ENCODE assay signal across 8 cellular contexts in the genomic region with DNA sequence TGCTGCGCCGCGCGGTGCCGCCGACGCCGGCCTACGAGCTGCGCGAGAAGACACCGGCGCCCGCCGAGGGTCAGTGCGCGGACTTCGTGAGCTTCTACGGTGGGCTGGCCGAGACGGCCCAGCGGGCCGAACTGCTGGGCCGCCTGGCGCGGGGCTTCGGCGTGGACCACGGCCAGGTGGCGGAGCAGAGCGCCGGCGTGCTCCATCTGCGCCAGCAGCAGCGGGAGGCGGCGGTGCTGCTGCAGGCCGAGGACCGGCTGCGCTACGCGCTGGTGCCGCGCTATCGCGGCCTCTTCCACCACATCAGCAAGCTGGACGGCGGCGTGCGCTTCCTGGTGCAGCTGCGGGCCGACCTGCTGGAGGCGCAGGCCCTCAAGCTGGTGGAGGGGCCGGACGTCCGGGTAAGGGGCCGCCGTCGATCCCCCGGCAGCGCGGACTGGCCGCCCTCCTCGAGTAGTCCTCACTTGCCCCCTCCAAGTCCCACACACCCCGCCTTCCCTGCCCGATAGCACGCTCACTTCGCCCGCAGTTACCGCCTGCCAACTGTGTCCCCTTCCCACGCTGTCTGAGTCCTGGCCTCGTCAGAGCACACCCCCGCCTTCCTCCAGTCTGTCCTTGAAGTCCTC. TPM values are rescaled to one million over a fixed set of nuclear protein-coding genes. Genes with fewer than 3 reads are reported as not detected.
DNase-seq lines count a peak whose midpoint lies in the region; ATAC-seq, FAIRE-seq and TF ChIP-seq lines count a peak whose summit lies in the region.

No MANE protein-coding gene starts in this region.

- DNase-seq in A172 (ENCODE audit: low spot score) (peak; percentile 19), GM18507 (ENCODE audit: extremely low spot score, insufficient read length, low read depth) (peak; percentile 18), OCI-M1 (lab: John Stamatoyannopoulos, UW) (peak; percentile 65), globus pallidus (ENCODE audit: low spot score) (peak; percentile 59), urothelium cell line (ENCODE audit: low spot score) (peak; percentile 55)
- DNase-seq in activated naive CD4-positive, alpha-beta T cell treated with anti-CD3 and anti-CD28 coated beads for 36 hours, result peak; percentile 41

- intact Hi-C loops in activated naive CD4-positive, alpha-beta T cell treated with anti-CD3 and anti-CD28 coated beads for 36 hours (cut with micrococcal nuclease), result loop anchor here (1.0 to 2.0 kb wide), 4 partner anchors 53 to 217 kb away; partner anchors contain the start of genes HSBP1, MBTPS1 and OSGIN1

- no peak for TF ChIP-seq CTCF in parathyroid adenoma (IDR thresholded peaks at IDR 0.05)

- H3K9me3 Mint-ChIP-seq in activated naive CD4-positive, alpha-beta T cell treated with anti-CD3 and anti-CD28 coated beads for 36 hours, result no peaks in the 10 kb centered on the region

- no peaks in the 10 kb centered on the region for H3K36me3 ChIP-seq in parathyroid adenoma (ENCODE audit: control insufficient read depth, insufficient read depth, low read length)

- no peaks in the 10 kb centered on the region for H3K27me3 ChIP-seq in parathyroid adenoma (ENCODE audit: control insufficient read depth, insufficient read depth, low read length)

- no peaks in the 10 kb centered on the region for H3K27me3 Mint-ChIP-seq in activated naive CD4-positive, alpha-beta T cell treated with anti-CD3 and anti-CD28 coated beads for 36 hours (ENCODE audit: low read depth)

- H3K4me1 ChIP-seq in parathyroid adenoma, result peaks cover 15% of the 10 kb centered on the region

- peak overlapping the region; percentile 58 for H3K4me2 ChIP-seq in parathyroid adenoma (ENCODE audit: low read length)

- H3K9ac ChIP-seq in parathyroid adenoma, result peak overlapping the region; percentile 49

- peak overlapping the region; percentile 72 for H3K4me3 ChIP-seq in parathyroid adenoma (ENCODE audit: low read depth, low read length)

- H2AFZ ChIP-seq in parathyroid adenoma, result peak overlapping the region; percentile 68

- peak; percentile 57 for ATAC-seq in HG02973 (IDR thresholded peaks at IDR 0.05; ENCODE audit: unreplicated experiment)

- peak overlapping the region; percentile 73 for H3K27ac ChIP-seq in parathyroid adenoma

- FAIRE-seq in GM18507 (lab: Jason Lieb, UNC) (no peak), urothelium cell line (lab: Jason Lieb, UNC) (no peak)

- CTCF ChIA-PET in activated naive CD4-positive, alpha-beta T cell treated with anti-CD3 and anti-CD28 coated beads for 36 hours (lab: Charles Lee), result interaction anchor here (0.6 kb wide), 4 partner anchors 73 to 215 kb away, joined by 3 to 5 read pairs (median 4); no protein-coding TSS in a partner anchor

- H3K4me1 Mint-ChIP-seq in activated naive CD4-positive, alpha-beta T cell treated with anti-CD3 and anti-CD28 coated beads for 36 hours (ENCODE audit: low read depth), result peaks cover 22% of the 10 kb centered on the region

- H3K27ac Mint-ChIP-seq in activated naive CD4-positive, alpha-beta T cell treated with anti-CD3 and anti-CD28 coated beads for 36 hours, result peak overlapping the region; percentile 10

- H3K36me3 Mint-ChIP-seq in activated naive CD4-positive, alpha-beta T cell treated with anti-CD3 and anti-CD28 coated beads for 36 hours (ENCODE audit: low read depth), result no peaks in the 10 kb centered on the region

- H3K4me3 Mint-ChIP-seq in activated naive CD4-positive, alpha-beta T cell treated with anti-CD3 and anti-CD28 coated beads for 36 hours, result peak overlapping the region; percentile 86

- no peaks in the 10 kb centered on the region for H3K9me3 ChIP-seq in parathyroid adenoma (ENCODE audit: control insufficient read depth, low read length)

- peaks cover 29% of the 10 kb centered on the region for H3K79me2 ChIP-seq in parathyroid adenoma

RNA-seq across cellular contexts. Expression of gene MLYCD, which starts 0.5 kb away (rescaled TPM):
- total RNA-seq in A172 (2014; rRNA removed; shearing (Covaris generic)), result 3.1 and 4.1 TPM in 2 replicates
- total RNA-seq in activated naive CD4-positive, alpha-beta T cell treated with anti-CD3 and anti-CD28 coated beads for 36 hours, result 1 to 10 TPM; 2.0 to 2.3 TPM

RNA-seq across cellular contexts. Expression of gene OSGIN1, which starts 53.7 kb away (rescaled TPM):
- total RNA-seq in A172 (2014; rRNA removed; shearing (Covaris generic)), result 6.2 and 10.6 TPM in 2 replicates
- total RNA-seq in activated naive CD4-positive, alpha-beta T cell treated with anti-CD3 and anti-CD28 coated beads for 36 hours, result under 1 TPM; 0.47 to 0.86 TPM

Comparison
In these comparisons a context has a peak if more than half of its experiments do, and no peak if none do; other contexts are left out.
1. Peak in every context shown above with its lines: DNase-seq, ATAC-seq, H3K4me3 ChIP-seq and H3K27ac ChIP-seq.